26 cellular contexts compared by ENCODE assay signal in the genomic region with DNA sequence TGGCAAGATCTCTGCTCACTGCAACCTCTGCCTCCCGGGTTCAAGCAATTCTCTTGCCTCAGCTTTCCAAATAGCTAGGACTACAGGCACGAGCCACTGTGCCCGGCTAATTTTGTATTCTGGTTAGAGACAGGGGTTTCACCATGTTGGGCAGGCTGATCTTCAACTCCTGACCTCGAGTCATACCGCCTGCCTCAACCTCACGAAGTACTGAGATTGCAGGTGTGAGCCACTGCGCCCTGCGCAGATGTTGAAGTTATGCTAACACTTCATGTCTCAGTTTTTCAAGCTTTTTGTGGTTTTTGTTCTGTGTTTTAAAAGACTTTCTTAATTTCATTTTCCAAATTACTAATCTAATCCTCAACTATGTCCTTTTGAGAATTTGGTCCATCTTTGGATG.
"Had no signal": no experiment of that assay in that cellular context is flagged by ENCODE, and none has a peak within 500 bp of the region (broad histone marks: within the 10 kb centered on the region; RNA-seq: fewer than 3 reads in every experiment).

No MANE protein-coding gene starts in this region.

- H3K27me3 ChIP-seq: ascending aorta, breast epithelium, cardiac muscle cell, colonic mucosa, esophagus squamous epithelium had no signal

- H3K4me3 ChIP-seq: ascending aorta, breast epithelium, cardiac muscle cell, colonic mucosa, esophagus squamous epithelium had no signal

- H3K4me1 ChIP-seq: ascending aorta, breast epithelium, colonic mucosa, esophagus squamous epithelium had no signal

- ATAC-seq: activated naive CD4-positive, alpha-beta T cell treated with anti-CD3 and anti-CD28 coated beads, Interleukin-2, amount 50 U/mL, for 72 hours; activated T-cell treated with anti-CD3 and anti-CD28 coated beads, Interleukin-2, amount 50 U/mL, for 72 hours had no signal

- DNase-seq: activated CD4-positive, alpha-beta memory T cell treated with anti-CD3 and anti-CD28 coated beads, Interleukin-2, amount 10 ng/mL, durations not matched to agents 7 days and 5 days; activated CD4-positive, alpha-beta T cell treated with anti-CD3 and anti-CD28 coated beads for 4 hours; activated CD4-positive, alpha-beta T cell treated with anti-CD3 and anti-CD28 coated beads, Interleukin-2, amount 10 ng/mL, durations not matched to agents 7 days and 5 days; activated CD4-positive, alpha-beta T cell treated with anti-CD3 and anti-CD28 coated beads, Interleukin-2, amount 50 U/mL, for 4 hours; activated CD4-positive, CD25-positive, alpha-beta regulatory T cell; activated CD4-positive, CD25-positive, alpha-beta regulatory T cell treated with anti-CD3 and anti-CD28 coated beads, Interleukin-2, amount 50 U/mL, for 72 hours; activated CD8-positive, alpha-beta memory T cell treated with anti-CD3 and anti-CD28 coated beads, Interleukin-2, amount 50 U/mL, for 48 hours; activated gamma-delta T cell; activated naive CD4-positive, alpha-beta T cell; activated naive CD4-positive, alpha-beta T cell treated with anti-CD3 and anti-CD28 coated beads, Interleukin-2, amount 10 ng/mL, durations not matched to agents 7 days and 5 days; activated naive CD8-positive, alpha-beta T cell treated with anti-CD3 and anti-CD28 coated beads, Interleukin-2, amount 10 ng/mL, durations not matched to agents 7 days and 5 days; activated T-cell treated with anti-CD3 and anti-CD28 coated beads for 4 hours; activated T-cell treated with anti-CD3 and anti-CD28 coated beads, Interleukin-2, amount 50 U/mL, for 24 hours; activated T-cell treated with anti-CD3 and anti-CD28 coated beads, Interleukin-2, amount 50 U/mL, for 72 hours; central memory CD4-positive, alpha-beta T cell; cerebellar nuclear complex; colonic mucosa; effector CD8-positive, alpha-beta T cell; esophagus squamous epithelium; head of caudate nucleus; T-helper 2 cell had no signal

- H3K27ac ChIP-seq: ascending aorta, breast epithelium, cardiac muscle cell, colonic mucosa, epithelial cell of prostate, esophagus squamous epithelium had no signal

- H3K9me3 ChIP-seq: ascending aorta, breast epithelium, colonic mucosa, esophagus squamous epithelium had no signal

- H3K36me3 ChIP-seq: ascending aorta, breast epithelium, cardiac muscle cell, colonic mucosa, esophagus squamous epithelium had no signal
